Comparison of ENCODE assay signal across 11 cellular contexts in the genomic region with DNA sequence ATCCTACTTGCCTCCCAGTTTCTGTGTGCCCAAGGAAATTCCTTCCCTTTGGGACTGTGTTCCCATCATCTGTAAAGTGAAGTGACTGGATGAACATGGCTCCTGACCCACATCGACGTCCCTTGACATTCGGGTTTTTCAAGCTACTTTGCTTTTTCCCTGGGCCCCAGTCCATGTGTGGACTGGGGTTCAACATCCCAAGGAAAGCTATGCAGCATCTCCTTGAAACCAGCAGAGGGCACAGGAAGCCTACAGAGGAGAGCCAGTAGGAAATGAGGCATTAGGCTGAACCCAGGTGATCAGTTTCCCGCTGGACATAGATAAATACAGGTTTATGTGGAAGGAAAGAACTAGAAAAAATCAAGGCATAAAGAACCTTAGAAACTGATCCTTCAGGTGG.
DNase-seq lines count a peak whose midpoint lies in the region; ATAC-seq, FAIRE-seq and TF ChIP-seq lines count a peak whose summit lies in the region.
"Had no signal": no experiment of that assay in that cellular context is flagged by ENCODE, and none has a peak within 500 bp of the region (broad histone marks: within the 10 kb centered on the region; RNA-seq: fewer than 3 reads in every experiment).

No MANE protein-coding gene starts in this region.

- TF ChIP-seq CTCF in HepG2 (CRISPR knock-in tag; IDR thresholded peaks at IDR 0.05) (no peak), right lobe of liver (IDR thresholded peaks at IDR 0.05) (peak in 2 of 4 donors; percentile 11 to 20), OCI-LY7 (conservative IDR thresholded peaks at IDR 0.05; ENCODE audit: low read length) (peak; percentile 39; the same call in 1 of the 2 replicates), epithelial cell of proximal tubule (conservative IDR thresholded peaks at IDR 0.05; ENCODE audit: low read depth, low read length) (peak; percentile 28)

- H3K9me3 ChIP-seq in HepG2 (ENCODE audit: low read length) = no peaks in the 10 kb centered on the region
- no peaks in the 10 kb centered on the region for H3K9me3 ChIP-seq in right lobe of liver
- H3K9me3 ChIP-seq in OCI-LY7 (ENCODE audit: low read length) = no peaks in the 10 kb centered on the region
- H3K9me3 ChIP-seq: HAP-1 had no signal

- no peak for DNase-seq in HepG2 (ENCODE audit: low spot score)
- DNase-seq in right lobe of liver = no peak
- DNase-seq in OCI-LY7 (ENCODE audit: low spot score) = no peak
- no peak for DNase-seq in epithelial cell of proximal tubule (ENCODE audit: low read depth)
- peak; percentile 54 for DNase-seq in urothelium cell line (ENCODE audit: low spot score)
- no peak for DNase-seq in COLO668 (lab: John Stamatoyannopoulos, UW; ENCODE audit: unreplicated experiment)
- DNase-seq: activated gamma-delta T cell treated with Interleukin-2 at 50 U/mL for 16 hours, left colon had no signal

- intact Hi-C loops in HepG2 (cut with micrococcal nuclease; ENCODE audit: unreplicated experiment) (no loop called here), right lobe of liver (cut with DNase I) (no loop called here), OCI-LY7 (cut with micrococcal nuclease; ENCODE audit: unreplicated experiment) (no loop called here)

- H3K4me1 ChIP-seq in HepG2 (ENCODE audit: insufficient read depth, low read length) = no peaks in the 10 kb centered on the region
- H3K4me1 ChIP-seq in right lobe of liver = no peaks in the 10 kb centered on the region
- H3K4me1 ChIP-seq in OCI-LY7 (ENCODE audit: insufficient read depth, low read length, poor library complexity, severe bottlenecking) = no peaks in the 10 kb centered on the region
- H3K4me1 ChIP-seq: HAP-1 had no signal

- 81% methylated on average over 2 of the region's 4 CpGs for WGBS in HepG2 (ENCODE audit: low lambda C conversion rate)
- WGBS in right lobe of liver (ENCODE audit: insufficient coverage, low coverage, low lambda C conversion rate, missing lambda C conversion rate) = 56% methylated on average over 4 of the region's 4 CpGs

- H4K20me1 ChIP-seq in HepG2 (ENCODE audit: insufficient read depth, low read length) = no peaks in the 10 kb centered on the region
- H4K20me1 ChIP-seq in OCI-LY7 (ENCODE audit: insufficient read depth, low read length) = no peaks in the 10 kb centered on the region

- H3K9ac ChIP-seq in HepG2 (ENCODE audit: insufficient read depth, low read depth, low read length) = no peak overlapping the region

- TF ChIP-seq RAD21 in HepG2 (CRISPR knock-in tag; IDR thresholded peaks at IDR 0.05) = no peak

- TF ChIP-seq EP300 in HepG2 (IDR thresholded peaks at IDR 0.05; ENCODE audit: low read depth in 2 of 2, low read length in 2 of 2) = no peak
- no peak for TF ChIP-seq EP300 in HepG2 (CRISPR knock-in tag; IDR thresholded peaks at IDR 0.05; ENCODE audit: borderline replicate concordance)

- CTCF ChIA-PET in HepG2 (lab: Yijun Ruan, JAX; ENCODE audit: low intra/inter-chr PET ratio, low total read pairs) = no interaction called here
- CTCF ChIA-PET in OCI-LY7 (lab: Charles Lee; ENCODE audit: unreplicated experiment) = no interaction called here

- BruUV-seq in HepG2 (replicated peaks; lab: Mats Ljungman, UMichigan) (no TSS peak), OCI-LY7 (replicated peaks; lab: Mats Ljungman, UMichigan) (no TSS peak)

- H2AFZ ChIP-seq in HepG2 (ENCODE audit: low read length) (no peak overlapping the region), OCI-LY7 (ENCODE audit: low read length) (no peak overlapping the region)

- H3K27me3 ChIP-seq in HepG2 (ENCODE audit: control insufficient read depth in 1 of 2, insufficient read depth in 2 of 2, low read length in 2 of 2) (no peaks in the 10 kb centered on the region), right lobe of liver (no peaks in the 10 kb centered on the region)

- TF ChIP-seq POLR2A in HepG2 (IDR thresholded peaks at IDR 0.05; ENCODE audit: insufficient read depth in 1 of 2, low read depth in 2 of 2, low read length in 2 of 2) (no peak), right lobe of liver (IDR thresholded peaks at IDR 0.05) (no peak)

- in situ Hi-C loops in HepG2 (cut with HindIII; ENCODE audit: extremely low pct_ligation_motif_present, low pct_unique_long_range_greater_than_20kb) = no loop called here

- ATAC-seq in HepG2 (no peak), right lobe of liver (no peak), GM18873 (IDR thresholded peaks at IDR 0.05; ENCODE audit: low FRiP score, unreplicated experiment) (no peak), GM21447 (IDR thresholded peaks at IDR 0.05; ENCODE audit: unreplicated experiment) (no peak)
- ATAC-seq: left colon had no signal

- no peak for FAIRE-seq in HepG2 (lab: Jason Lieb, UNC)
- no peak for FAIRE-seq in urothelium cell line (lab: Jason Lieb, UNC)

- H3K79me2 ChIP-seq in HepG2 (ENCODE audit: insufficient read depth, low read length) (no peaks in the 10 kb centered on the region), OCI-LY7 (ENCODE audit: insufficient read depth, low read depth, low read length) (no peaks in the 10 kb centered on the region)

- POLR2A ChIA-PET in HepG2 (lab: Yijun Ruan, JAX) = no interaction called here
- POLR2A ChIA-PET in OCI-LY7 (lab: Charles Lee) = no interaction called here

- no peak overlapping the region for H3K27ac ChIP-seq in HepG2 (ENCODE audit: extremely low read length, insufficient read depth, low read length)
- no peak overlapping the region for H3K27ac ChIP-seq in right lobe of liver
- H3K27ac ChIP-seq in OCI-LY7 (ENCODE audit: low read depth, low read length, poor library complexity, severe bottlenecking) = no peak overlapping the region

- H3K4me3 ChIP-seq in HepG2 (replicated peaks in 1 of 3; ENCODE audit: insufficient read depth in 1 of 3, low read depth in 2 of 3, low read length in 3 of 3) = no peak overlapping the region
- no peak overlapping the region for H3K4me3 ChIP-seq in right lobe of liver
- H3K4me3 ChIP-seq in OCI-LY7 (ENCODE audit: low read depth, low read length, poor library complexity, severe bottlenecking) = no peak overlapping the region
- H3K4me3 ChIP-seq in epithelial cell of proximal tubule (ENCODE audit: low read depth, low read length) = no peak overlapping the region
- H3K4me3 ChIP-seq: HAP-1 had no signal

- H3K36me3 ChIP-seq in HepG2 (replicated peaks in 1 of 2; ENCODE audit: control insufficient read depth in 1 of 2, insufficient read depth in 2 of 2, low read length in 2 of 2) (no peaks in the 10 kb centered on the region), right lobe of liver (no peaks in the 10 kb centered on the region), OCI-LY7 (ENCODE audit: insufficient read depth, low read length) (no peaks in the 10 kb centered on the region)
- H3K36me3 ChIP-seq: HAP-1 had no signal

- H3K4me2 ChIP-seq in HepG2 (ENCODE audit: low read depth, low read length) (no peak overlapping the region), OCI-LY7 (ENCODE audit: low read length) (no peak overlapping the region)

- no peaks in the 10 kb centered on the region for H3K9me2 ChIP-seq in OCI-LY7 (ENCODE audit: insufficient read depth, low read length)

TF ChIP-seq in HepG2, 621 proteins besides CTCF, POLR2A, EP300 and RAD21:
- TF ChIP-seq STAG1 (CRISPR knock-in tag; IDR thresholded peaks at IDR 0.05) = peak; percentile 41
- TF ChIP-seq FOSL2 (CRISPR knock-in tag; IDR thresholded peaks at IDR 0.05) = no peak
